Comparison of ENCODE assay signal across 29 cellular contexts in the genomic region with DNA sequence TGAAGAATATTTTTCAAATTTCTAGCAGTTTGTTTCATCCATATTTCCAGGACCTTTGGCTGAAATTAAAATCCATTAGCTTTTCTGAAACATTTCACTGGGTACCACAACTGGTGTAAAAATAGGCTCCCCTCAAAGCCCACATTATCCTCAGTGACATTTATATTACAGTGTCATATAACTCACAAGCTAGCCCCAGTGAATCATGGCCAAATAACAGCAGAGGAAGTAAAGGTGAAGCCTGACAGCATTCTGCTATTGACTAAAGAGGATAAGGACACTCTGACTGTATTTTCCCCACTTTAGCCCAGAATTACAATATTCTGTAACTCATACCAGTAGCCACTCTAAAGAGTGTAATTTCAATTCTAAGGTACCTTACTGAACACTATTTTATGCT.
"Had no signal": no experiment of that assay in that cellular context is flagged by ENCODE, and none has a peak within 500 bp of the region (broad histone marks: within the 10 kb centered on the region; RNA-seq: fewer than 3 reads in every experiment).

No MANE protein-coding gene starts in this region.

- H3K9me3 Mint-ChIP-seq: activated naive CD4-positive, alpha-beta T cell treated with anti-CD3 and anti-CD28 coated beads, Interleukin-2, amount 10 ng/mL, durations not matched to agents 7 days and 5 days; activated T-cell treated with anti-CD3 and anti-CD28 coated beads, Interleukin-2, amount 50 U/mL, for 24 hours; endodermal cell had no signal

- ATAC-seq: foreskin keratinocyte, gastrocnemius medialis, heart left ventricle had no signal

- H3K36me3 ChIP-seq: ascending aorta, breast epithelium, cardiac muscle cell, colonic mucosa, esophagus muscularis mucosa, gastrocnemius medialis, heart left ventricle had no signal

- H3K27ac ChIP-seq: ascending aorta, breast epithelium, cardiac muscle cell, colonic mucosa, dorsolateral prefrontal cortex, esophagus muscularis mucosa, foreskin keratinocyte, gastrocnemius medialis, heart left ventricle had no signal

- H3K27me3 ChIP-seq: ascending aorta, breast epithelium, cardiac muscle cell, colonic mucosa, dorsolateral prefrontal cortex, esophagus muscularis mucosa, foreskin keratinocyte, gastrocnemius medialis, heart left ventricle had no signal

- H3K36me3 Mint-ChIP-seq: activated naive CD4-positive, alpha-beta T cell treated with anti-CD3 and anti-CD28 coated beads, Interleukin-2, amount 10 ng/mL, durations not matched to agents 7 days and 5 days; brain had no signal

- H3K4me1 ChIP-seq: ascending aorta, breast epithelium, colonic mucosa had no signal

- DNase-seq: activated CD4-positive, alpha-beta T cell treated with anti-CD3 and anti-CD28 coated beads for 48 hours; activated CD4-positive, alpha-beta T cell treated with anti-CD3 and anti-CD28 coated beads, Interleukin-2, amount 50 U/mL, for 1 hour; activated CD4-positive, alpha-beta T cell treated with anti-CD3 and anti-CD28 coated beads, Interleukin-2, amount 50 U/mL, for 48 hours; activated CD4-positive, CD25-positive, alpha-beta regulatory T cell; activated CD4-positive, CD25-positive, alpha-beta regulatory T cell treated with anti-CD3 and anti-CD28 coated beads, Interleukin-2, amount 50 U/mL, for 72 hours; activated CD8-positive, alpha-beta memory T cell treated with anti-CD3 and anti-CD28 coated beads, Interleukin-2, amount 50 U/mL, for 48 hours; activated effector memory CD4-positive, alpha-beta T cell treated with anti-CD3 and anti-CD28 coated beads, Interleukin-2, amount 50 U/mL, for 16 hours; activated naive CD4-positive, alpha-beta T cell treated with anti-CD3 and anti-CD28 coated beads, Interleukin-2, amount 10 ng/mL, durations not matched to agents 7 days and 5 days; activated T-cell treated with anti-CD3 and anti-CD28 coated beads for 4 hours; activated T-cell treated with anti-CD3 and anti-CD28 coated beads, Interleukin-2, amount 50 U/mL, for 24 hours; central memory CD4-positive, alpha-beta T cell; cerebellar nuclear complex; colonic mucosa; dorsolateral prefrontal cortex; effector memory CD4-positive, alpha-beta T cell; endodermal cell; erythroblast; foreskin keratinocyte; gastrocnemius medialis; glutamatergic neuron; heart left ventricle; T-helper 2 cell had no signal

- H3K9me3 ChIP-seq: ascending aorta, breast epithelium, colonic mucosa, esophagus muscularis mucosa, gastrocnemius medialis had no signal

- H3K27ac Mint-ChIP-seq: activated naive CD4-positive, alpha-beta T cell treated with anti-CD3 and anti-CD28 coated beads, Interleukin-2, amount 10 ng/mL, durations not matched to agents 7 days and 5 days; activated naive CD8-positive, alpha-beta T cell; activated T-cell treated with anti-CD3 and anti-CD28 coated beads, Interleukin-2, amount 50 U/mL, for 24 hours; activated T-helper 2 cell treated with anti-CD3 and anti-CD28 coated beads, Interferon-gamma antibody, Interleukin-2, Interleukin-4, amounts not matched to agents 10 μg/mL and 5 μg/mL and 100 μg/mL, durations not matched to agents 14 hours and 24 hours and 36 hours; endodermal cell had no signal

- H3K4me3 Mint-ChIP-seq: activated naive CD4-positive, alpha-beta T cell treated with anti-CD3 and anti-CD28 coated beads, Interleukin-2, amount 10 ng/mL, durations not matched to agents 7 days and 5 days; activated naive CD8-positive, alpha-beta T cell; activated T-cell treated with anti-CD3 and anti-CD28 coated beads, Interleukin-2, amount 50 U/mL, for 24 hours; brain; endodermal cell had no signal

- H3K4me1 Mint-ChIP-seq: activated naive CD4-positive, alpha-beta T cell treated with anti-CD3 and anti-CD28 coated beads, Interleukin-2, amount 10 ng/mL, durations not matched to agents 7 days and 5 days had no signal

- H3K4me3 ChIP-seq: ascending aorta, breast epithelium, cardiac muscle cell, colonic mucosa, dorsolateral prefrontal cortex, esophagus muscularis mucosa, gastrocnemius medialis, heart left ventricle had no signal
